ENCODE assay signal across 12 cellular contexts in the genomic region with DNA sequence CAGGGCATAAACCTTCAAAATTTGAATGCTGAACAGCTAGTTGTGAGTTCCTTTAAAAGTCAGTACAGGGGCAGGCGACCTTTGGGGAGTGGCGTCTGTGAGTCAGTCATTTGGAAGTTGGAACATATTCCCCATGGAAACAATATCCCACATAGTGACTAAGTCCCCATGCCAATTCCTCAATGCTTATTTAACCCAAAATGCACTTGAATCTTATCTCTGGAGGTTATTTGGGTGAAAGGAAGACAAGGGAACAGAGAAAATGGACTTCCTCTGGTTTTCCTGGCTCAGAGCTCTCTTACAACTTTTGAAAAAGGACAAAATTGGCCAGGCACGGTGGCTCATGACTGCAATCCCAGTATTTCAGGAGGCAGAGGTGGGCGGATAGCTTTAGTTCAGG.
DNase-seq lines count a peak whose midpoint lies in the region; ATAC-seq lines count a peak whose summit lies in the region.
"Had no signal": no experiment of that assay in that cellular context is flagged by ENCODE, and none has a peak within 500 bp of the region (broad histone marks: within the 10 kb centered on the region; RNA-seq: fewer than 3 reads in every experiment).

No MANE protein-coding gene starts in this region.

- DNase-seq in H4 (ENCODE audit: low spot score) (peak; percentile 16), adipocyte (ENCODE audit: low read depth) (peak; percentile 48), glomerular endothelial cell (ENCODE audit: extremely low read depth, low read depth, low spot score) (peak; percentile 36), globus pallidus (ENCODE audit: low spot score) (no peak)
- DNase-seq: activated effector memory CD4-positive, alpha-beta T cell treated with Interleukin-2 at 50 U/mL for 16 hours; NCI-H1092 treated with DMSO at 0.1 percent for 48 hours; NCI-H69 had no signal

- ATAC-seq in HG02763 (IDR thresholded peaks at IDR 0.05; ENCODE audit: unreplicated experiment) = no peak
- no peak for ATAC-seq in GM21717 (IDR thresholded peaks at IDR 0.05; ENCODE audit: unreplicated experiment)
- ATAC-seq in HG03280 (IDR thresholded peaks at IDR 0.05; ENCODE audit: unreplicated experiment) = no peak

- H3K4me3 ChIP-seq in adipocyte (ENCODE audit: low read length) (no peak overlapping the region), skeletal muscle satellite cell (ENCODE audit: low read length) (no peak overlapping the region)
- H3K4me3 ChIP-seq: coronary artery had no signal

- H3K27me3 ChIP-seq in adipocyte (replicated peaks; ENCODE audit: control insufficient read depth, insufficient read depth, low read length) (no peaks in the 10 kb centered on the region), skeletal muscle satellite cell (ENCODE audit: control insufficient read depth, insufficient read depth, low read length) (no peaks in the 10 kb centered on the region)

- H3K36me3 ChIP-seq in adipocyte (ENCODE audit: control insufficient read depth, insufficient read depth, low read length, severe bottlenecking) (no peaks in the 10 kb centered on the region), skeletal muscle satellite cell (ENCODE audit: insufficient read depth, low read length) (no peaks in the 10 kb centered on the region)

- H3K4me1 ChIP-seq in adipocyte (ENCODE audit: control insufficient read depth, insufficient read depth, low read length) = peaks cover 14% of the 10 kb centered on the region
- peaks cover 8% of the 10 kb centered on the region for H3K4me1 ChIP-seq in skeletal muscle satellite cell (ENCODE audit: control insufficient read depth, insufficient read depth, low read length)

- H3K4me2 ChIP-seq in skeletal muscle satellite cell (ENCODE audit: low read length) = peak overlapping the region; percentile 10

- H3K9ac ChIP-seq in adipocyte (ENCODE audit: low read length) (no peak overlapping the region), skeletal muscle satellite cell (ENCODE audit: low read depth, low read length) (no peak overlapping the region)

- peaks cover 7% of the 10 kb centered on the region for H3K9me3 ChIP-seq in adipocyte (ENCODE audit: control insufficient read depth, low read length)
- no peaks in the 10 kb centered on the region for H3K9me3 ChIP-seq in skeletal muscle satellite cell (replicated peaks; ENCODE audit: low read length)
